ENCODE assay signal across 22 cellular contexts in the genomic region with DNA sequence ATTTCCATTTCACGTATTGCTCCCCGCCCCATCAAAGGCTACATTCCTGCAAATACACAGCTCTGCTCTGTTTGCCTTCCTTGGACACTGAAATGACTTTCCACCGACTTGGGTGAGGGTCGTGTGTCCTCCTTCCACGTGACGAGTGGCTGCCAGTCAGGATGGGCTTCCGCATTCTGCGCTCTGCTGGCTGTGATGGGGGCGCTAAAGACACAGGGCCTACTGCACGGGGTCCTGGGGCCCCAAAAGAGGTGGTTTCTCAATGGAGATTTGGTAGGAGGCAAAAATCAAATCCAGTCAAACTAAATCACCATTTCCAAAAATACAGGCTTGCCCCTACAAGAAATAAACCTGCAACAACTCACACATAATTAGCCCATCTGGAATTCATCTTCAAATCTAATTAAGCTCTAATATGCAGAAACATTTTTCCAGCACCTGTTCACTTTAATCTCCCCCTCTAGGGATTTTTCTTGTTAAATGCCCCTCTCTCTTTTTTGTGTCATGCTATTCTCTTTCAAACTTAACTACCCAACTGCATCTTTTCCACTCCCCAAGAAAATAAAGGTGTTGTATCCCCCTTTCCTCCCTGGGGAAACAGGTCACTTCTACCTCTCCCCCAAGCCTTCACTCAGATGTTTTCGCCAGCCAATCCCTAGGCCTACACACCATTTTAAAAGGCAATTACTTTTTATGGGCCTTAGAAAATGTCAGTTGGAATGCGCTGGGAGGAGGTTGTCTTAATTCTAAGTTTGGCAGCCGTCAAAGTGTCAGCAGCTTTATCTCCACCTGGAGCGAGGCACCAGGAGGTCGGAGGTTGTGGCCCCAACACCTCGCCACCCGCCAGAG. TPM values are rescaled to one million over a fixed set of nuclear protein-coding genes. Genes with fewer than 3 reads are reported as not detected.
DNase-seq lines count a peak whose midpoint lies in the region; ATAC-seq and TF ChIP-seq lines count a peak whose summit lies in the region.
"Had no signal": no experiment of that assay in that cellular context is flagged by ENCODE, and none has a peak within 500 bp of the region (broad histone marks: within the 10 kb centered on the region; RNA-seq: fewer than 3 reads in every experiment).

No MANE protein-coding gene starts in this region.

- no peaks in the 10 kb centered on the region for H3K9me2 ChIP-seq in SK-N-SH

- peaks cover 3 to 23% of the 10 kb centered on the region in 2 donors for H3K36me3 Mint-ChIP-seq in activated T-cell treated with anti-CD3 and anti-CD28 coated beads, Interleukin-2, amount 50 U/mL, for 72 hours (ENCODE audit: insufficient read depth in 2 of 2)
- peaks cover 43% of the 10 kb centered on the region for H3K36me3 Mint-ChIP-seq in mesothelial cell of epicardium

- peak overlapping the region; percentile 19 for H3K27ac Mint-ChIP-seq in activated T-cell treated with anti-CD3 and anti-CD28 coated beads, Interleukin-2, amount 50 U/mL, for 72 hours
- no peak overlapping the region for H3K27ac Mint-ChIP-seq in mesothelial cell of epicardium
- H3K27ac Mint-ChIP-seq: activated CD4-positive, alpha-beta memory T cell treated with anti-CD3 and anti-CD28 coated beads for 36 hours; activated naive CD4-positive, alpha-beta T cell treated with anti-CD3 and anti-CD28 coated beads, Interleukin-2, amount 50 U/mL, for 24 hours; T-helper 1 cell treated with Interleukin-12 subunit alpha and Interleukin-12 subunit beta and Interleukin-4 antibody, amounts not matched to agents 30 μg/mL and 1 μg/mL, for 36 hours had no signal

- H3K27ac ChIP-seq in SK-N-SH (ENCODE audit: low read depth in 2 of 2, low read length in 1 of 2) (peak overlapping the region in 1 of 2 experiments; percentile 41; a peak in 1 of 4 replicates), WERI-Rb-1 (no peak overlapping the region)
- H3K27ac ChIP-seq: foreskin keratinocyte had no signal

- no peak overlapping the region for H2AFZ ChIP-seq in SK-N-SH (ENCODE audit: low read depth)

- 90% methylated on average over 17 of the region's 17 CpGs for WGBS in SK-N-SH (ENCODE audit: low lambda C conversion rate)

- no peak for DNase-seq in activated T-cell treated with anti-CD3 and anti-CD28 coated beads, Interleukin-2, amount 50 U/mL, for 72 hours
- no peak for DNase-seq in activated T-cell treated with anti-CD3 and anti-CD28 coated beads, Interleukin-2, amount 50 U/mL, for 48 hours
- no peak for DNase-seq in HEK293T (ENCODE audit: extremely low spot score)
- peak; percentile 65 for DNase-seq in SK-N-SH
- no peak for DNase-seq in mesothelial cell of epicardium (ENCODE audit: low spot score in 2 of 2, unreplicated experiment in 2 of 2)
- DNase-seq in WERI-Rb-1: no peak
- DNase-seq: ACHN; activated CD4-positive, alpha-beta memory T cell treated with anti-CD3 and anti-CD28 coated beads for 36 hours; activated T-cell treated with anti-CD3 and anti-CD28 coated beads, Interleukin-2, amount 50 U/mL, for 1 hour; foreskin keratinocyte; hypothalamus; kidney glomerular epithelial cell; NCI-H2081; NCI-H510A; SHP77; stimulated activated CD4-positive, alpha-beta T cell treated with anti-CD3 and anti-CD28 coated beads, Interleukin-4, amount 100 ng/mL, for 4 hours had no signal

- no peak for ATAC-seq in activated T-cell treated with anti-CD3 and anti-CD28 coated beads, Interleukin-2, amount 50 U/mL, for 72 hours (replicated peaks in 1 of 2)
- ATAC-seq in GM19455 (IDR thresholded peaks at IDR 0.05; ENCODE audit: unreplicated experiment) (no peak), GM21423 (IDR thresholded peaks at IDR 0.05; ENCODE audit: unreplicated experiment) (no peak)
- ATAC-seq: foreskin keratinocyte, K562 had no signal

- H3K9ac ChIP-seq in SK-N-SH: no peak overlapping the region

- CTCF ChIA-PET in HEK293T (lab: Yijun Ruan, JAX) (interaction anchor here (0.6 kb wide), 2 partner anchors 11 to 128 kb away, joined by 3 read pairs; no protein-coding TSS in a partner anchor), SK-N-SH (lab: Yijun Ruan, JAX) (interaction anchor here (1.0 to 4.0 kb wide), 5 partner anchors 8 to 133 kb away, joined by 3 to 23 read pairs (median 4); no protein-coding TSS in a partner anchor)

- H4K20me1 ChIP-seq in SK-N-SH (ENCODE audit: insufficient read depth): peaks cover 5% of the 10 kb centered on the region

- H3K4me1 ChIP-seq in SK-N-SH (ENCODE audit: control insufficient read depth in 1 of 2, insufficient read depth in 2 of 2, low read depth in 1 of 2, low read length in 1 of 2): peaks cover 28 to 37% of the 10 kb centered on the region in 2 experiments

- no peak overlapping the region for H3K4me3 ChIP-seq in SK-N-SH (ENCODE audit: low read depth in 2 of 2, low read length in 1 of 2)
- H3K4me3 ChIP-seq in WERI-Rb-1 (ENCODE audit: low read depth, low read length): no peak overlapping the region
- H3K4me3 ChIP-seq: K562 had no signal

- H3K9me3 ChIP-seq in SK-N-SH (no peaks in the 10 kb centered on the region), WERI-Rb-1 (ENCODE audit: severe bottlenecking) (no peaks in the 10 kb centered on the region)

- TF ChIP-seq CTCF in SK-N-SH (IDR thresholded peaks at IDR 0.05) (0 out of 2 replicates have a peak, but pooled peaks have one; percentile 6), mesothelial cell of epicardium (IDR thresholded peaks at IDR 0.05; ENCODE audit: unreplicated experiment) (no peak), WERI-Rb-1 (IDR thresholded peaks at IDR 0.05; ENCODE audit: low read depth, low read length) (no peak)

- H3K79me2 ChIP-seq in SK-N-SH (ENCODE audit: insufficient read depth): peaks cover 61% of the 10 kb centered on the region

- H3K4me2 ChIP-seq in SK-N-SH: no peak overlapping the region

- POLR2A ChIA-PET in HEK293T (lab: Yijun Ruan, JAX): no interaction called here
- POLR2A ChIA-PET in SK-N-SH (lab: Yijun Ruan, JAX): no interaction called here

- no peaks in the 10 kb centered on the region for H3K27me3 Mint-ChIP-seq in activated T-cell treated with anti-CD3 and anti-CD28 coated beads, Interleukin-2, amount 50 U/mL, for 72 hours (ENCODE audit: low read depth)
- H3K27me3 Mint-ChIP-seq in mesothelial cell of epicardium (ENCODE audit: low read depth): peaks cover 24% of the 10 kb centered on the region
- H3K27me3 Mint-ChIP-seq: activated CD4-positive, alpha-beta memory T cell treated with anti-CD3 and anti-CD28 coated beads for 36 hours; activated naive CD4-positive, alpha-beta T cell treated with anti-CD3 and anti-CD28 coated beads, Interleukin-2, amount 50 U/mL, for 24 hours had no signal

- no peak for TF ChIP-seq RAD21 in SK-N-SH (IDR thresholded peaks at IDR 0.05; ENCODE audit: low read length)

- H3K4me1 Mint-ChIP-seq in activated T-cell treated with anti-CD3 and anti-CD28 coated beads, Interleukin-2, amount 50 U/mL, for 72 hours (ENCODE audit: low read depth): peaks cover 9% of the 10 kb centered on the region
- H3K4me1 Mint-ChIP-seq in mesothelial cell of epicardium: peaks cover 28% of the 10 kb centered on the region

- H3F3A ChIP-seq in SK-N-SH (replicated peaks; ENCODE audit: insufficient read depth): peaks cover 31% of the 10 kb centered on the region

- no peaks in the 10 kb centered on the region for H3K27me3 ChIP-seq in SK-N-SH (ENCODE audit: insufficient read depth)
- H3K27me3 ChIP-seq in WERI-Rb-1 (ENCODE audit: insufficient read depth, low read depth, severe bottlenecking): no peaks in the 10 kb centered on the region
- H3K27me3 ChIP-seq: foreskin keratinocyte had no signal

- TF ChIP-seq EP300 in SK-N-SH (IDR thresholded peaks at IDR 0.05; ENCODE audit: borderline replicate concordance in 1 of 2, low read depth in 1 of 2, low read length in 1 of 2): peak in 1 of 2 experiments; percentile 85; a peak in 2 of 4 replicates

- H3K9me3 Mint-ChIP-seq in activated T-cell treated with anti-CD3 and anti-CD28 coated beads, Interleukin-2, amount 50 U/mL, for 72 hours: no peaks in the 10 kb centered on the region
- H3K9me3 Mint-ChIP-seq in mesothelial cell of epicardium: no peaks in the 10 kb centered on the region
- H3K9me3 Mint-ChIP-seq: activated CD4-positive, alpha-beta memory T cell treated with anti-CD3 and anti-CD28 coated beads for 36 hours; activated naive CD4-positive, alpha-beta T cell treated with anti-CD3 and anti-CD28 coated beads, Interleukin-2, amount 50 U/mL, for 24 hours; T-helper 1 cell treated with Interleukin-12 subunit alpha and Interleukin-12 subunit beta and Interleukin-4 antibody, amounts not matched to agents 30 μg/mL and 1 μg/mL, for 36 hours had no signal

- peaks cover 51 to 68% of the 10 kb centered on the region in 2 experiments for H3K36me3 ChIP-seq in SK-N-SH (replicated peaks in 1 of 2; ENCODE audit: control insufficient read depth in 1 of 2, insufficient read depth in 2 of 2, low read length in 1 of 2)
- H3K36me3 ChIP-seq in WERI-Rb-1: peaks cover 95% of the 10 kb centered on the region

- H3K4me3 Mint-ChIP-seq in activated T-cell treated with anti-CD3 and anti-CD28 coated beads, Interleukin-2, amount 50 U/mL, for 72 hours: no peak overlapping the region
- peak overlapping the region; percentile 30 for H3K4me3 Mint-ChIP-seq in mesothelial cell of epicardium
- H3K4me3 Mint-ChIP-seq: activated CD4-positive, alpha-beta memory T cell treated with anti-CD3 and anti-CD28 coated beads for 36 hours; activated naive CD4-positive, alpha-beta T cell treated with anti-CD3 and anti-CD28 coated beads, Interleukin-2, amount 50 U/mL, for 24 hours; CD14-positive monocyte; T-helper 1 cell treated with Interleukin-12 subunit alpha and Interleukin-12 subunit beta and Interleukin-4 antibody, amounts not matched to agents 30 μg/mL and 1 μg/mL, for 36 hours had no signal

TF ChIP-seq in HEK293T, 16 proteins besides CTCF, POLR2A, EP300 and RAD21 (continues in another document):
- no peak for TF ChIP-seq LEF1 (IDR thresholded peaks at IDR 0.05; ENCODE audit: borderline replicate concordance)

TF ChIP-seq in SK-N-SH, 30 proteins besides CTCF, POLR2A, EP300 and RAD21 (continues in another document):
- 0 out of 2 replicates have a peak, but pooled peaks have one; percentile 34 for TF ChIP-seq RFX5 (IDR thresholded peaks at IDR 0.05; ENCODE audit: low read length)
- peak; percentile 92 for TF ChIP-seq RCOR1 (IDR thresholded peaks at IDR 0.05; ENCODE audit: low read length)
- 0 out of 2 replicates have a peak, but pooled peaks have one; percentile 11 for TF ChIP-seq MXI1 (IDR thresholded peaks at IDR 0.05; ENCODE audit: low read depth, low read length)
- peak; percentile 28; the same call in 1 of the 2 replicates for TF ChIP-seq TCF12 (IDR thresholded peaks at IDR 0.05)

RNA-seq across cellular contexts. Expression of gene FAAP100, which starts 21.9 kb away (rescaled TPM):
- total RNA-seq in activated T-cell treated with anti-CD3 and anti-CD28 coated beads, Interleukin-2, amount 50 U/mL, for 72 hours: 10 to 100 TPM; 21.3 to 29.1 TPM
- polyA plus RNA-seq in SK-N-SH (2012; rRNA removed): 17.1 and 18.9 TPM in 2 replicates
- polyA plus RNA-seq in SK-N-SH (2012; cell fraction: cytosol; rRNA removed): 6.8 and 12.0 TPM in 2 replicates
- 94.3 and 134 TPM in 2 replicates for polyA plus RNA-seq in SK-N-SH (2012; cell fraction: nucleus; rRNA removed)
- total RNA-seq in mesothelial cell of epicardium: 35.4 to 37.2 TPM (median 36.0 TPM) in 3 replicates

RNA-seq across cellular contexts. Expression of gene FSCN2, which starts 45.8 kb away (rescaled TPM):
- total RNA-seq in activated T-cell treated with anti-CD3 and anti-CD28 coated beads, Interleukin-2, amount 50 U/mL, for 72 hours: 1 to 10 TPM in 1 of 2 donors, under 1 TPM in 1; 0.95 to 1.8 TPM
- polyA plus RNA-seq in SK-N-SH (2012; rRNA removed): 2.0 and 2.1 TPM in 2 replicates
- 0.31 and 0.79 TPM in 2 replicates for polyA plus RNA-seq in SK-N-SH (2012; cell fraction: cytosol; rRNA removed)
- 10.6 and 13.6 TPM in 2 replicates for polyA plus RNA-seq in SK-N-SH (2012; cell fraction: nucleus; rRNA removed)
- 13.0 to 17.3 TPM (median 13.3 TPM) in 3 replicates for total RNA-seq in mesothelial cell of epicardium
- total RNA-seq: foreskin keratinocyte, K562 had no signal
- polyA plus RNA-seq: CD14-positive monocyte, foreskin keratinocyte had no signal
